In genomic region chrX:1564750-1565683, GRCh38 we compare ENCODE assay signal across 2 cellular contexts.
TF ChIP-seq lines count a peak whose summit lies in the region.

No MANE protein-coding gene starts in this region.

TF ChIP-seq in A549, 52 proteins besides CTCF, POLR2A, EP300 and RAD21 (continued from another document):
- TF ChIP-seq, protein P1, sequence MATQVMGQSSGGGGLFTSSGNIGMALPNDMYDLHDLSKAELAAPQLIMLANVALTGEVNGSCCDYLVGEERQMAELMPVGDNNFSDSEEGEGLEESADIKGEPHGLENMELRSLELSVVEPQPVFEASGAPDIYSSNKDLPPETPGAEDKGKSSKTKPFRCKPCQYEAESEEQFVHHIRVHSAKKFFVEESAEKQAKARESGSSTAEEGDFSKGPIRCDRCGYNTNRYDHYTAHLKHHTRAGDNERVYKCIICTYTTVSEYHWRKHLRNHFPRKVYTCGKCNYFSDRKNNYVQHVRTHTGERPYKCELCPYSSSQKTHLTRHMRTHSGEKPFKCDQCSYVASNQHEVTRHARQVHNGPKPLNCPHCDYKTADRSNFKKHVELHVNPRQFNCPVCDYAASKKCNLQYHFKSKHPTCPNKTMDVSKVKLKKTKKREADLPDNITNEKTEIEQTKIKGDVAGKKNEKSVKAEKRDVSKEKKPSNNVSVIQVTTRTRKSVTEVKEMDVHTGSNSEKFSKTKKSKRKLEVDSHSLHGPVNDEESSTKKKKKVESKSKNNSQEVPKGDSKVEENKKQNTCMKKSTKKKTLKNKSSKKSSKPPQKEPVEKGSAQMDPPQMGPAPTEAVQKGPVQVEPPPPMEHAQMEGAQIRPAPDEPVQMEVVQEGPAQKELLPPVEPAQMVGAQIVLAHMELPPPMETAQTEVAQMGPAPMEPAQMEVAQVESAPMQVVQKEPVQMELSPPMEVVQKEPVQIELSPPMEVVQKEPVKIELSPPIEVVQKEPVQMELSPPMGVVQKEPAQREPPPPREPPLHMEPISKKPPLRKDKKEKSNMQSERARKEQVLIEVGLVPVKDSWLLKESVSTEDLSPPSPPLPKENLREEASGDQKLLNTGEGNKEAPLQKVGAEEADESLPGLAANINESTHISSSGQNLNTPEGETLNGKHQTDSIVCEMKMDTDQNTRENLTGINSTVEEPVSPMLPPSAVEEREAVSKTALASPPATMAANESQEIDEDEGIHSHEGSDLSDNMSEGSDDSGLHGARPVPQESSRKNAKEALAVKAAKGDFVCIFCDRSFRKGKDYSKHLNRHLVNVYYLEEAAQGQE (IDR thresholded peaks at IDR 0.05): no peak
- TF ChIP-seq RFX5 (IDR thresholded peaks at IDR 0.05) (no peak), EHF (CRISPR knock-in tag; IDR thresholded peaks at IDR 0.05) (no peak), E2F6 (IDR thresholded peaks at IDR 0.05; ENCODE audit: borderline replicate concordance, low read depth) (no peak)
- TF ChIP-seq, protein P2, sequence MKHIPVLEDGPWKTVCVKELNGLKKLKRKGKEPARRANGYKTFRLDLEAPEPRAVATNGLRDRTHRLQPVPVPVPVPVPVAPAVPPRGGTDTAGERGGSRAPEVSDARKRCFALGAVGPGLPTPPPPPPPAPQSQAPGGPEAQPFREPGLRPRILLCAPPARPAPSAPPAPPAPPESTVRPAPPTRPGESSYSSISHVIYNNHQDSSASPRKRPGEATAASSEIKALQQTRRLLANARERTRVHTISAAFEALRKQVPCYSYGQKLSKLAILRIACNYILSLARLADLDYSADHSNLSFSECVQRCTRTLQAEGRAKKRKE (CRISPR knock-in tag; IDR thresholded peaks at IDR 0.05; ENCODE audit: low read depth): no peak

TF ChIP-seq in SK-N-SH, 30 proteins besides CTCF, POLR2A, EP300 and RAD21 (continued from another document):
- TF ChIP-seq, protein P1 (IDR thresholded peaks at IDR 0.05; ENCODE audit: low read depth, low read length): no peak
- no peak for TF ChIP-seq NFIC (IDR thresholded peaks at IDR 0.05; ENCODE audit: borderline replicate concordance)
- no peak for TF ChIP-seq NRF1 (IDR thresholded peaks at IDR 0.05; ENCODE audit: low read depth, low read length)
- no peak for TF ChIP-seq POLR2AphosphoS5 (IDR thresholded peaks at IDR 0.05; ENCODE audit: low read depth, low read length)
- TF ChIP-seq GABPA (IDR thresholded peaks at IDR 0.05; ENCODE audit: low read depth): no peak
- no peak for TF ChIP-seq USF2 (IDR thresholded peaks at IDR 0.05; ENCODE audit: borderline replicate concordance, low read depth, low read length)
- TF ChIP-seq EZH2phosphoT487 (IDR thresholded peaks at IDR 0.05; ENCODE audit: borderline replicate concordance, low read depth): no peak
- TF ChIP-seq CHD2 (IDR thresholded peaks at IDR 0.05; ENCODE audit: low read length, partially characterized antibody): no peak
- TF ChIP-seq TEAD4 (IDR thresholded peaks at IDR 0.05; ENCODE audit: borderline replicate concordance, insufficient read depth): no peak
TF ChIP-seq in SK-N-SH: peak in this region for 0.
